ENCODE assay signal across 12 cellular contexts in genomic region chr17:59287452-59287851, GRCh38. TPM values are rescaled to one million over a fixed set of nuclear protein-coding genes. Genes with fewer than 3 reads are reported as not detected.
DNase-seq lines count a peak whose midpoint lies in the region; ATAC-seq, FAIRE-seq and TF ChIP-seq lines count a peak whose summit lies in the region.
"Had no signal": no experiment of that assay in that cellular context is flagged by ENCODE, and none has a peak within 500 bp of the region (broad histone marks: within the 10 kb centered on the region; RNA-seq: fewer than 3 reads in every experiment).

No MANE protein-coding gene starts in this region.

- no peaks in the 10 kb centered on the region for H3K4me1 Mint-ChIP-seq in astrocyte (ENCODE audit: low read depth, unreplicated experiment)

- no peaks in the 10 kb centered on the region for H3K4me1 ChIP-seq in astrocyte (ENCODE audit: insufficient read depth, low read length)
- H3K4me1 ChIP-seq in HepG2 (ENCODE audit: insufficient read depth, low read length), result peaks cover 43% of the 10 kb centered on the region
- peaks cover 0 to 29% (median 9%) of the 10 kb centered on the region in 4 donors for H3K4me1 ChIP-seq in stomach

- no peak overlapping the region for H3K27ac Mint-ChIP-seq in astrocyte (ENCODE audit: unreplicated experiment)
- H3K27ac Mint-ChIP-seq: stimulated activated naive B cell treated with anti-CD40 and anti-IgM and Interleukin-4, amounts not matched to agents 10 μg/mL and 1 μg/mL and 100 μg/mL, for 72 hours had no signal

- no peaks in the 10 kb centered on the region for H3K36me3 ChIP-seq in astrocyte (ENCODE audit: insufficient read depth, low read length)
- no peaks in the 10 kb centered on the region for H3K36me3 ChIP-seq in HepG2 (replicated peaks in 1 of 2; ENCODE audit: control insufficient read depth in 1 of 2, insufficient read depth in 2 of 2, low read length in 2 of 2)
- H3K36me3 ChIP-seq in stomach, result no peaks in the 10 kb centered on the region

- no peaks in the 10 kb centered on the region for H3K36me3 Mint-ChIP-seq in astrocyte (ENCODE audit: low read depth, unreplicated experiment)
- H3K36me3 Mint-ChIP-seq: stimulated activated naive B cell treated with anti-CD40 and anti-IgM and Interleukin-4, amounts not matched to agents 10 μg/mL and 1 μg/mL and 100 μg/mL, for 72 hours had no signal

- H4K20me1 ChIP-seq in astrocyte (ENCODE audit: insufficient read depth, low read length) (no peaks in the 10 kb centered on the region), HepG2 (ENCODE audit: insufficient read depth, low read length) (no peaks in the 10 kb centered on the region)

- no peak for ATAC-seq in HepG2
- ATAC-seq: esophagus mucosa had no signal

- H3K9me3 ChIP-seq in astrocyte (ENCODE audit: insufficient read depth, low read depth, low read length) (no peaks in the 10 kb centered on the region), HepG2 (ENCODE audit: low read length) (no peaks in the 10 kb centered on the region), stomach (no peaks in the 10 kb centered on the region)

- no peak overlapping the region for H3K4me3 ChIP-seq in astrocyte (ENCODE audit: insufficient read depth, low read depth, low read length)
- no peak overlapping the region for H3K4me3 ChIP-seq in HepG2 (replicated peaks in 1 of 3; ENCODE audit: insufficient read depth in 1 of 3, low read depth in 2 of 3, low read length in 3 of 3)
- H3K4me3 ChIP-seq in stomach, result no peak overlapping the region

- POLR2A ChIA-PET in HepG2 (lab: Yijun Ruan, JAX), result no interaction called here

- BruUV-seq in HepG2 (replicated peaks; lab: Mats Ljungman, UMichigan), result no TSS peak

- TF ChIP-seq POLR2A in HepG2 (IDR thresholded peaks at IDR 0.05; ENCODE audit: insufficient read depth in 1 of 2, low read depth in 2 of 2, low read length in 2 of 2) (no peak), stomach (IDR thresholded peaks at IDR 0.05) (no peak)

- no peaks in the 10 kb centered on the region for H3K9me3 Mint-ChIP-seq in astrocyte (ENCODE audit: unreplicated experiment)
- H3K9me3 Mint-ChIP-seq: stimulated activated naive B cell treated with anti-CD40 and anti-IgM and Interleukin-4, amounts not matched to agents 10 μg/mL and 1 μg/mL and 100 μg/mL, for 72 hours had no signal

- no peak for FAIRE-seq in astrocyte (lab: Jason Lieb, UNC)
- FAIRE-seq in HepG2 (lab: Jason Lieb, UNC), result no peak
- FAIRE-seq: kidney had no signal

- peak; percentile 51 for DNase-seq in EL
- peak; percentile 61 for DNase-seq in M059J (ENCODE audit: low read depth)
- DNase-seq in astrocyte (ENCODE audit: low read depth), result peak; percentile 14
- DNase-seq in HepG2 (ENCODE audit: low spot score), result no peak
- no peak for DNase-seq in middle frontal gyrus (ENCODE audit: extremely low spot score, low spot score)
- no peak for DNase-seq in ecto neural progenitor cell (ENCODE audit: low spot score)
- DNase-seq in stimulated activated CD4-positive, alpha-beta T cell treated with anti-CD3 and anti-CD28 coated beads, Interleukin-4, amount 100 ng/mL, for 24 hours, result no peak
- no peak for DNase-seq in stomach
- DNase-seq: kidney; NCI-H1436 treated with DMSO at 0.1 percent for 48 hours; stimulated activated naive B cell treated with anti-CD40 and anti-IgM and Interleukin-4, amounts not matched to agents 10 μg/mL and 1 μg/mL and 100 μg/mL, for 72 hours had no signal

- no peak overlapping the region for H3K4me3 Mint-ChIP-seq in astrocyte (ENCODE audit: unreplicated experiment)
- H3K4me3 Mint-ChIP-seq: stimulated activated naive B cell treated with anti-CD40 and anti-IgM and Interleukin-4, amounts not matched to agents 10 μg/mL and 1 μg/mL and 100 μg/mL, for 72 hours had no signal

- H3K79me2 ChIP-seq in astrocyte (ENCODE audit: insufficient read depth, low read length), result no peaks in the 10 kb centered on the region
- no peaks in the 10 kb centered on the region for H3K79me2 ChIP-seq in HepG2 (ENCODE audit: insufficient read depth, low read length)

- H3K27me3 Mint-ChIP-seq in astrocyte (ENCODE audit: low read depth, unreplicated experiment), result no peaks in the 10 kb centered on the region
- H3K27me3 Mint-ChIP-seq: stimulated activated naive B cell treated with anti-CD40 and anti-IgM and Interleukin-4, amounts not matched to agents 10 μg/mL and 1 μg/mL and 100 μg/mL, for 72 hours had no signal

- H3K9ac ChIP-seq in astrocyte (ENCODE audit: low read length) (no peak overlapping the region), HepG2 (ENCODE audit: insufficient read depth, low read depth, low read length) (no peak overlapping the region)

- no peak for TF ChIP-seq EP300 in HepG2 (IDR thresholded peaks at IDR 0.05; ENCODE audit: low read depth in 2 of 2, low read length in 2 of 2)
- TF ChIP-seq EP300 in HepG2 (CRISPR knock-in tag; IDR thresholded peaks at IDR 0.05; ENCODE audit: borderline replicate concordance), result no peak
- no peak for TF ChIP-seq EP300 in stomach (IDR thresholded peaks at IDR 0.05)

- in situ Hi-C loops in HepG2 (cut with HindIII; ENCODE audit: extremely low pct_ligation_motif_present, low pct_unique_long_range_greater_than_20kb), result no loop called here

- TF ChIP-seq CTCF in astrocyte (IDR thresholded peaks at IDR 0.05; ENCODE audit: insufficient read depth, low read depth, low read length) (no peak), HepG2 (CRISPR knock-in tag; IDR thresholded peaks at IDR 0.05) (no peak), stomach (IDR thresholded peaks at IDR 0.05) (no peak)

- no peak overlapping the region for H2AFZ ChIP-seq in astrocyte (ENCODE audit: low read depth, low read length)
- H2AFZ ChIP-seq in HepG2 (ENCODE audit: low read length), result no peak overlapping the region

- CTCF ChIA-PET in HepG2 (lab: Yijun Ruan, JAX; ENCODE audit: low intra/inter-chr PET ratio, low total read pairs), result no interaction called here

- intact Hi-C loops in HepG2 (cut with micrococcal nuclease; ENCODE audit: unreplicated experiment) (no loop called here), stomach (cut with DNase I; ENCODE audit: low total_unique reads) (no loop called here)

- H3K27ac ChIP-seq in astrocyte (ENCODE audit: low read depth, low read length), result no peak overlapping the region
- no peak overlapping the region for H3K27ac ChIP-seq in HepG2 (ENCODE audit: extremely low read length, insufficient read depth, low read length)
- peak overlapping the region in 1 of 5 donors; percentile 39 for H3K27ac ChIP-seq in stomach

- H3K4me2 ChIP-seq in astrocyte (ENCODE audit: low read length) (no peak overlapping the region), HepG2 (ENCODE audit: low read depth, low read length) (no peak overlapping the region)

- 9% methylated on average over 1 of the region's 1 CpG for WGBS in HepG2 (ENCODE audit: low lambda C conversion rate)
- WGBS in stomach, 5 donors, result 44 to 67% (median 49%) methylated on average over 1 of the region's 1 CpG

- H3K27me3 ChIP-seq in astrocyte (ENCODE audit: insufficient read depth, low read length) (no peaks in the 10 kb centered on the region), HepG2 (ENCODE audit: control insufficient read depth in 1 of 2, insufficient read depth in 2 of 2, low read length in 2 of 2) (no peaks in the 10 kb centered on the region; a peak in 1 of 5 replicates), stomach (no peaks in the 10 kb centered on the region)

- no peak for TF ChIP-seq RAD21 in HepG2 (CRISPR knock-in tag; IDR thresholded peaks at IDR 0.05)

TF ChIP-seq in HepG2, 621 proteins besides CTCF, POLR2A, EP300 and RAD21:
- no peak for TF ChIP-seq CREM (IDR thresholded peaks at IDR 0.05)
- no peak for TF ChIP-seq CREM (CRISPR knock-in tag; IDR thresholded peaks at IDR 0.05)
- no peak for TF ChIP-seq SMC3 (IDR thresholded peaks at IDR 0.05; ENCODE audit: low read length)
- no peak for TF ChIP-seq GFI1 (CRISPR knock-in tag; IDR thresholded peaks at IDR 0.05; ENCODE audit: borderline replicate concordance)
- TF ChIP-seq ZNF121 (CRISPR knock-in tag; IDR thresholded peaks at IDR 0.05), result peak; percentile 13; the same call in 1 of the 2 replicates
- peak in 1 of 2 experiments; percentile 26; a peak in 1 of 4 replicates for TF ChIP-seq MAFK (conservative IDR thresholded peaks at IDR 0.05 in 1 of 2, IDR thresholded peaks at IDR 0.05 in 1 of 2; ENCODE audit: low read length in 2 of 2)

RNA-seq across cellular contexts. Expression of gene YPEL2, which starts 44.0 kb away (rescaled TPM):
- total RNA-seq in M059J (2014; rRNA removed; shearing (Covaris generic)), result 1.7 and 2.7 TPM in 2 replicates
- total RNA-seq in astrocyte, result 36.2 and 41.1 TPM in 2 replicates
- 7.5 and 8.5 TPM in 2 replicates for total RNA-seq in HepG2 (2016; rRNA removed; fragmentation: Illumina TruSeq; extraction: Trizol)
- total RNA-seq in HepG2 (2016; cell fraction: cytosol; rRNA removed; fragmentation: Illumina TruSeq; extraction: Trizol; ENCODE audit: low read depth), result 18.9 and 21.5 TPM in 2 replicates
- 6.7 and 7.0 TPM in 2 replicates for total RNA-seq in HepG2 (2016; cell fraction: insoluble cytoplasmic fraction; rRNA removed; fragmentation: Illumina TruSeq; extraction: Trizol)
- 5.7 and 6.1 TPM in 2 replicates for total RNA-seq in HepG2 (2016; cell fraction: membrane; rRNA removed; fragmentation: Illumina TruSeq; extraction: Trizol)
- total RNA-seq in HepG2 (2016; cell fraction: nucleus; rRNA removed; fragmentation: Illumina TruSeq; extraction: Trizol), result 9.8 and 11.4 TPM in 2 replicates
- polyA plus RNA-seq in HepG2 (2011; rRNA removed), result 18.2 and 21.1 TPM in 2 replicates
- 8.0 and 10.6 TPM in 2 replicates for polyA plus RNA-seq in HepG2 (2011; cell fraction: cytosol; rRNA removed)
- polyA plus RNA-seq in HepG2 (2011; cell fraction: nucleus; rRNA removed), result 16.3 and 20.7 TPM in 2 replicates
- polyA plus RNA-seq in HepG2 (2012), result 11.0 TPM in 2 replicates
- 0.68 and 0.79 TPM in 2 replicates for polyA plus RNA-seq in HepG2 (2016; cell fraction: cytosol; fragmentation: Illumina TruSeq; extraction: Trizol; ENCODE audit: low read depth)
- polyA plus RNA-seq in HepG2 (2016; cell fraction: insoluble cytoplasmic fraction; fragmentation: Illumina TruSeq; extraction: Trizol; ENCODE audit: low read depth), result 5.2 and 5.6 TPM in 2 replicates
- polyA plus RNA-seq in HepG2 (2016; cell fraction: membrane; fragmentation: Illumina TruSeq; extraction: Trizol; ENCODE audit: low read depth), result 2.3 and 2.4 TPM in 2 replicates
- polyA plus RNA-seq in HepG2 (2016; cell fraction: nucleus; fragmentation: Illumina TruSeq; extraction: Trizol; ENCODE audit: insufficient read depth, low read depth), result 12.0 and 12.1 TPM in 2 replicates
- polyA minus RNA-seq in HepG2 (2011; rRNA and poly(A)+ RNA removed; ENCODE audit: low replicate concordance), result 10.4 and 56.0 TPM in 2 replicates
- 12.7 and 15.6 TPM in 2 replicates for polyA minus RNA-seq in HepG2 (2011; cell fraction: cytosol; rRNA and poly(A)+ RNA removed)
- 18.7 and 25.6 TPM in 2 replicates for polyA minus RNA-seq in HepG2 (2011; cell fraction: nucleus; rRNA and poly(A)+ RNA removed)
- total RNA-seq in stomach, result 10 to 100 TPM; 22.2 to 60.8 (median 37.8) TPM
- 10 to 100 TPM in 1 of 3 donors, 1 to 10 TPM in 2; 4.4 to 10.4 (median 9.0) TPM for polyA plus RNA-seq in stomach

Comparison
In these comparisons a context has a peak if more than half of its experiments do, and no peak if none do; other contexts are left out.
1. DNase-seq: peak in EL (single experiment), M059J (single experiment) and astrocyte (single experiment); none in HepG2 (single experiment), middle frontal gyrus (single experiment), ecto neural progenitor cell (single experiment), stimulated activated CD4-positive, alpha-beta T cell treated with anti-CD3 and anti-CD28 coated beads, Interleukin-4, amount 100 ng/mL, for 24 hours (single experiment) and stomach (single experiment).